32 cellular contexts compared by ENCODE assay signal in genomic region chr2:26801796-26802195, GRCh38. TPM values are rescaled to one million over a fixed set of nuclear protein-coding genes. Genes with fewer than 3 reads are reported as not detected.
"Had no signal": no experiment of that assay in that cellular context is flagged by ENCODE, and none has a peak within 500 bp of the region (broad histone marks: within the 10 kb centered on the region; RNA-seq: fewer than 3 reads in every experiment).

No MANE protein-coding gene starts in this region.

- H3K27ac ChIP-seq: cardiac muscle cell, PC-9 had no signal

- H3K9me3 Mint-ChIP-seq: activated CD4-positive, alpha-beta memory T cell treated with anti-CD3 and anti-CD28 coated beads, Interleukin-2, amount 10 ng/mL, durations not matched to agents 7 days and 5 days; activated naive CD4-positive, alpha-beta T cell treated with anti-CD3 and anti-CD28 coated beads, Interleukin-2, amount 10 ng/mL, durations not matched to agents 7 days and 5 days; activated naive CD8-positive, alpha-beta T cell treated with anti-CD3 and anti-CD28 coated beads for 36 hours; activated T-cell treated with anti-CD3 and anti-CD28 coated beads, Interleukin-2, amount 50 U/mL, for 24 hours; central memory CD8-positive, alpha-beta T cell had no signal

- H3K27me3 Mint-ChIP-seq: activated CD4-positive, alpha-beta memory T cell treated with anti-CD3 and anti-CD28 coated beads, Interleukin-2, amount 10 ng/mL, durations not matched to agents 7 days and 5 days; activated CD4-positive, alpha-beta T cell treated with anti-CD3 and anti-CD28 coated beads for 36 hours; activated naive CD4-positive, alpha-beta T cell treated with anti-CD3 and anti-CD28 coated beads, Interleukin-2, amount 10 ng/mL, durations not matched to agents 7 days and 5 days; activated naive CD8-positive, alpha-beta T cell treated with anti-CD3 and anti-CD28 coated beads for 36 hours; activated T-cell treated with anti-CD3 and anti-CD28 coated beads, Interleukin-2, amount 50 U/mL, for 24 hours; central memory CD8-positive, alpha-beta T cell had no signal

- H3K4me3 Mint-ChIP-seq: activated CD4-positive, alpha-beta memory T cell treated with anti-CD3 and anti-CD28 coated beads, Interleukin-2, amount 10 ng/mL, durations not matched to agents 7 days and 5 days; activated CD4-positive, alpha-beta T cell treated with anti-CD3 and anti-CD28 coated beads for 36 hours; activated naive CD4-positive, alpha-beta T cell treated with anti-CD3 and anti-CD28 coated beads, Interleukin-2, amount 10 ng/mL, durations not matched to agents 7 days and 5 days; activated naive CD8-positive, alpha-beta T cell treated with anti-CD3 and anti-CD28 coated beads for 36 hours; activated T-cell treated with anti-CD3 and anti-CD28 coated beads, Interleukin-2, amount 50 U/mL, for 24 hours; central memory CD8-positive, alpha-beta T cell had no signal

- H2AFZ ChIP-seq: PC-9 had no signal

- H3K27ac Mint-ChIP-seq: activated CD4-positive, alpha-beta memory T cell treated with anti-CD3 and anti-CD28 coated beads, Interleukin-2, amount 10 ng/mL, durations not matched to agents 7 days and 5 days; activated CD4-positive, alpha-beta T cell treated with anti-CD3 and anti-CD28 coated beads for 36 hours; activated naive CD4-positive, alpha-beta T cell treated with anti-CD3 and anti-CD28 coated beads, Interleukin-2, amount 10 ng/mL, durations not matched to agents 7 days and 5 days; activated naive CD8-positive, alpha-beta T cell treated with anti-CD3 and anti-CD28 coated beads for 36 hours; activated T-cell treated with anti-CD3 and anti-CD28 coated beads, Interleukin-2, amount 50 U/mL, for 24 hours had no signal

- ATAC-seq: activated CD4-positive, alpha-beta T cell treated with anti-CD3 and anti-CD28 coated beads for 36 hours; activated CD4-positive, CD25-positive, alpha-beta regulatory T cell treated with anti-CD3 and anti-CD28 coated beads, Interleukin-2, amount 50 U/mL, for 24 hours had no signal

- H3K4me3 ChIP-seq: cardiac muscle cell, MG63, PC-9 had no signal

- DNase-seq: activated CD4-positive, alpha-beta memory T cell treated with anti-CD3 and anti-CD28 coated beads, Interleukin-2, amount 10 ng/mL, durations not matched to agents 7 days and 5 days; activated CD4-positive, alpha-beta T cell treated with anti-CD3 and anti-CD28 coated beads for 36 hours; activated CD4-positive, alpha-beta T cell treated with anti-CD3 and anti-CD28 coated beads, Interleukin-2, amount 50 U/mL, for 1 hour; activated gamma-delta T cell treated with Interleukin-2 at 50 U/mL for 16 hours; activated naive CD4-positive, alpha-beta T cell treated with anti-CD3 and anti-CD28 coated beads, Interleukin-2, amount 10 ng/mL, durations not matched to agents 7 days and 5 days; activated naive CD8-positive, alpha-beta T cell treated with anti-CD3 and anti-CD28 coated beads for 36 hours; activated T-cell treated with anti-CD3 and anti-CD28 coated beads, Interleukin-2, amount 50 U/mL, for 24 hours; amniotic stem cell; aorta; Kasumi-1; KG1; MG63; NCI-H1048; NCI-H1105 treated with DMSO at 0.1 percent for 48 hours; NCI-H1436; NCI-H1694; NCI-H1930; NCI-H2081 treated with DMSO at 0.1 percent for 48 hours; NCI-H510A; NCI-H526; NCI-H748 treated with DMSO at 0.1 percent for 48 hours; NK-92 treated with Interleukin-12 subunit alpha and Interleukin-12 subunit beta, amount 100 ng/mL, for 24 hours; PC-9; Right ventricle myocardium superior; SW 1271; T-helper 1 cell; T1000 had no signal

- H3K36me3 ChIP-seq: cardiac muscle cell had no signal

- H3K27me3 ChIP-seq: cardiac muscle cell, MG63 had no signal

- H3K9me3 ChIP-seq: MG63 had no signal

- H3K4me2 ChIP-seq: PC-9 had no signal

- H3K4me1 Mint-ChIP-seq: activated CD4-positive, alpha-beta memory T cell treated with anti-CD3 and anti-CD28 coated beads, Interleukin-2, amount 10 ng/mL, durations not matched to agents 7 days and 5 days; activated naive CD4-positive, alpha-beta T cell treated with anti-CD3 and anti-CD28 coated beads, Interleukin-2, amount 10 ng/mL, durations not matched to agents 7 days and 5 days; activated naive CD8-positive, alpha-beta T cell treated with anti-CD3 and anti-CD28 coated beads for 36 hours; central memory CD8-positive, alpha-beta T cell had no signal

RNA-seq across cellular contexts. Expression of gene DPYSL5, which starts 46.1 kb away (rescaled TPM):
- total RNA-seq: activated CD4-positive, alpha-beta memory T cell treated with anti-CD3 and anti-CD28 coated beads, Interleukin-2, amount 10 ng/mL, durations not matched to agents 7 days and 5 days; activated naive CD8-positive, alpha-beta T cell treated with anti-CD3 and anti-CD28 coated beads for 36 hours; aorta; OCI-LY7; PC-9; Right ventricle myocardium superior; T-helper 2 cell treated with Interferon-gamma antibody and Interleukin-4, amounts not matched to agents 100 ng/mL and 5 ng/mL, for 36 hours had no signal
